16 cellular contexts compared by ENCODE assay signal in the genomic region with DNA sequence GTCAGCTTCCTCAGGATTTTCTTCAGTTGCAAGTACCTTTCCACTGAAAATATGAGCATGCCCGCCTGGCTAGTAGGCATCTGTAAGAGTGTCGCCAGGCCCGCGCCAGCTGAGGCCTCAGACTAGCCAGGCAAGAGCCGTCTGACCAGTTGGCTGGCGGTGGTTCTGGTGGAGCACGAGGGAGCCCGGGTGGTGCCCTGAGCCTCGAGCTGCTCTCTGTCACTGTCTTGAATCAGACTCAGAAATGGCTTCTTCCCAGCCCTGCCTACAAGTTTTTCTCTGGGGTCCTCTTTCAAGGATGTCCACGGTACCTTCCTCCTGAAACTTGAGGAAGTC.
"Had no signal": no experiment of that assay in that cellular context is flagged by ENCODE, and none has a peak within 500 bp of the region (broad histone marks: within the 10 kb centered on the region; RNA-seq: fewer than 3 reads in every experiment).

No MANE protein-coding gene starts in this region.

- H3K9me3 Mint-ChIP-seq: activated naive CD8-positive, alpha-beta T cell treated with anti-CD3 and anti-CD28 coated beads, Interleukin-2, amount 10 ng/mL, durations not matched to agents 7 days and 5 days; activated T-helper 2 cell treated with anti-CD3 and anti-CD28 coated beads, Interferon-gamma antibody, Interleukin-2, Interleukin-4, amounts not matched to agents 10 μg/mL and 5 μg/mL and 100 μg/mL, durations not matched to agents 14 hours and 24 hours and 36 hours; mesothelial cell of epicardium; natural killer cell treated with Interleukin-12 subunit alpha and Interleukin-12 subunit beta and Interleukin-15 and Interleukin-18, amount 100 ng/mL, for 72 hours had no signal

- H3K27me3 Mint-ChIP-seq: activated naive CD8-positive, alpha-beta T cell treated with anti-CD3 and anti-CD28 coated beads, Interleukin-2, amount 10 ng/mL, durations not matched to agents 7 days and 5 days; natural killer cell treated with Interleukin-12 subunit alpha and Interleukin-12 subunit beta and Interleukin-15 and Interleukin-18, amount 100 ng/mL, for 72 hours; progenitor cell of endocrine pancreas had no signal

- H3K4me3 Mint-ChIP-seq: activated naive CD8-positive, alpha-beta T cell treated with anti-CD3 and anti-CD28 coated beads, Interleukin-2, amount 10 ng/mL, durations not matched to agents 7 days and 5 days; mesothelial cell of epicardium; natural killer cell treated with Interleukin-12 subunit alpha and Interleukin-12 subunit beta and Interleukin-15 and Interleukin-18, amount 100 ng/mL, for 72 hours had no signal

- DNase-seq: activated naive CD8-positive, alpha-beta T cell treated with anti-CD3 and anti-CD28 coated beads, Interleukin-2, amount 10 ng/mL, durations not matched to agents 7 days and 5 days; body of pancreas; foreskin melanocyte; hypothalamus; islet precursor cell; occipital lobe; SJCRH30; small intestine; stimulated activated CD4-positive, alpha-beta T cell treated with anti-CD3 and anti-CD28 coated beads, Interleukin-4, amount 100 ng/mL, for 1 hour; T1000 had no signal

- H3K27ac Mint-ChIP-seq: activated naive CD8-positive, alpha-beta T cell treated with anti-CD3 and anti-CD28 coated beads, Interleukin-2, amount 10 ng/mL, durations not matched to agents 7 days and 5 days; activated T-helper 2 cell treated with anti-CD3 and anti-CD28 coated beads, Interferon-gamma antibody, Interleukin-2, Interleukin-4, amounts not matched to agents 10 μg/mL and 5 μg/mL and 100 μg/mL, durations not matched to agents 14 hours and 24 hours and 36 hours; mesothelial cell of epicardium; natural killer cell treated with Interleukin-12 subunit alpha and Interleukin-12 subunit beta and Interleukin-15 and Interleukin-18, amount 100 ng/mL, for 72 hours; progenitor cell of endocrine pancreas had no signal

- H3K9me3 ChIP-seq: body of pancreas, SJCRH30 had no signal

- ATAC-seq: activated CD4-positive, CD25-positive, alpha-beta regulatory T cell treated with anti-CD3 and anti-CD28 coated beads, Interleukin-2, amount 50 U/mL, for 24 hours; body of pancreas; natural killer cell treated with Interleukin-12 subunit alpha and Interleukin-12 subunit beta and Interleukin-15 and Interleukin-18, amount 100 ng/mL, for 72 hours had no signal

- H3K27me3 ChIP-seq: body of pancreas, SJCRH30 had no signal

- H3K4me3 ChIP-seq: body of pancreas, lung, SJCRH30 had no signal

- H3K27ac ChIP-seq: body of pancreas, SJCRH30 had no signal

- H3K4me1 ChIP-seq: SJCRH30 had no signal
